In the genomic region with DNA sequence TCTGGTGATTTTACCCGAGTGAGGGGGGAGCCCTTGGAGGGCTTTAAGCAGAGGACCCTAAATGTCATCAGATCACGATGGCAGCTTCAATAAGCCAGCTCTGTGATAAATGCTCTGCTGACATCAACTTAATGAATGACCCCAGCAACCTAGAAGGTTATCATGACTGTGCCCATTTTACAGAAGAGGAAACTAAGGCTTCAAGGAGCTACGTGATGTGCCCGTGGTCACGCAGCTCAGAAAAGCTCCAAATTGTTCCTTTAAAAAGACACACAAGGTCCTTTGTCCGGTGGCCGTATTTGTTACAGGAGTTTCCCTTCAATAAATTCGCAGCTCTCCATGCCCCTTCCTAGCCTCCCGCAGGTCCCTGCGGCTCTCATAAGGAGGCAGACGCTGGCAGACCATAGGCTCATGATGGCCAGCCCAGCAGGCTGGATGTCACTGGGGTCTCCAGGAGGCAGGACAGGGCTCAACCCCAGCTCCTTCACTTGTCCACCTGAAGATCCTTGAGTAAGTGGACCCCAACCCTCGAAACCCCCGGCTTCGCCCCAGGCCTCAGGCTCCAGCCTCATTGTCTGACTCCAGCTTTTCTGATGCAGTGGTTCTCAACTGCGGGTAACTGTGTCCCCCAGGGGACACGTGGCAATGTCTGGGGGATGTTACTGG, we compare ENCODE assay signal across 35 cellular contexts.
"Had no signal": no experiment of that assay in that cellular context is flagged by ENCODE, and none has a peak within 500 bp of the region (broad histone marks: within the 10 kb centered on the region; RNA-seq: fewer than 3 reads in every experiment).

No MANE protein-coding gene starts in this region.

- H3K4me3 Mint-ChIP-seq: activated B cell treated with CpG ODN at 0.5 μM for 24 hours; activated CD8-positive, alpha-beta T cell treated with anti-CD3 and anti-CD28 coated beads for 36 hours; activated naive CD8-positive, alpha-beta T cell treated with anti-CD3 and anti-CD28 coated beads for 36 hours; activated T-cell treated with anti-CD3 and anti-CD28 coated beads, Interleukin-2, amount 50 U/mL, for 72 hours; activated T-helper 17 cell treated with anti-CD3 and anti-CD28 coated beads, Interleukin-2, amount 50 U/mL, for 72 hours; T-cell; T-helper 17 cell had no signal

- DNase-seq: activated B cell treated with CpG ODN at 0.5 μM for 24 hours; activated CD4-positive, alpha-beta T cell treated with anti-CD3 and anti-CD28 coated beads for 1 hour; activated CD4-positive, alpha-beta T cell treated with anti-CD3 and anti-CD28 coated beads for 48 hours; activated CD4-positive, alpha-beta T cell treated with anti-CD3 and anti-CD28 coated beads, Interleukin-2, amount 50 U/mL, for 4 hours; activated CD8-positive, alpha-beta T cell treated with anti-CD3 and anti-CD28 coated beads for 36 hours; activated effector memory CD4-positive, alpha-beta T cell treated with anti-CD3 and anti-CD28 coated beads, Interleukin-2, amount 50 U/mL, for 16 hours; activated naive CD4-positive, alpha-beta T cell; activated naive CD4-positive, alpha-beta T cell treated with anti-CD3 and anti-CD28 coated beads, Interleukin-2, amount 50 U/mL, for 16 hours; activated naive CD8-positive, alpha-beta T cell treated with anti-CD3 and anti-CD28 coated beads for 36 hours; activated T-cell treated with anti-CD3 and anti-CD28 coated beads, Interleukin-2, amount 50 U/mL, for 1 hour; activated T-cell treated with anti-CD3 and anti-CD28 coated beads, Interleukin-2, amount 50 U/mL, for 72 hours; amniotic stem cell; brain microvascular endothelial cell; caudate nucleus; cerebellar nuclear complex; NCI-H1092 treated with DMSO at 0.1 percent for 48 hours; NCI-H1417; NCI-H146; NCI-H187; NCI-H2029 treated with DMSO at 0.1 percent for 48 hours; NCI-H2107; NCI-H2171; NCI-H510A; NCI-H526; NCI-H748 treated with DMSO at 0.1 percent for 48 hours; RPMI8226; SIG-M5; T-cell; T-helper 17 cell; T-helper 9 cell had no signal

- H3K27me3 Mint-ChIP-seq: activated CD8-positive, alpha-beta T cell treated with anti-CD3 and anti-CD28 coated beads for 36 hours had no signal

- H3K36me3 ChIP-seq: brain microvascular endothelial cell had no signal

- H3K36me3 Mint-ChIP-seq: activated naive CD8-positive, alpha-beta T cell treated with anti-CD3 and anti-CD28 coated beads for 36 hours; T-cell had no signal

- H3K27me3 ChIP-seq: brain microvascular endothelial cell had no signal

- H3K27ac Mint-ChIP-seq: activated B cell treated with CpG ODN at 0.5 μM for 24 hours; activated CD8-positive, alpha-beta T cell treated with anti-CD3 and anti-CD28 coated beads for 36 hours; activated naive CD8-positive, alpha-beta T cell treated with anti-CD3 and anti-CD28 coated beads for 36 hours; activated T-helper 17 cell treated with anti-CD3 and anti-CD28 coated beads, Interleukin-2, amount 50 U/mL, for 72 hours; T-cell; T-helper 17 cell had no signal

- H3K27ac ChIP-seq: brain microvascular endothelial cell, VCaP had no signal

- H3K9me3 Mint-ChIP-seq: activated B cell treated with CpG ODN at 0.5 μM for 24 hours; activated CD8-positive, alpha-beta T cell treated with anti-CD3 and anti-CD28 coated beads for 36 hours; activated naive CD8-positive, alpha-beta T cell treated with anti-CD3 and anti-CD28 coated beads for 36 hours; activated T-cell treated with anti-CD3 and anti-CD28 coated beads, Interleukin-2, amount 50 U/mL, for 72 hours had no signal

- H3K4me1 Mint-ChIP-seq: activated B cell treated with CpG ODN at 0.5 μM for 24 hours; activated naive CD8-positive, alpha-beta T cell treated with anti-CD3 and anti-CD28 coated beads for 36 hours; activated T-helper 17 cell treated with anti-CD3 and anti-CD28 coated beads, Interleukin-2, amount 50 U/mL, for 72 hours; T-cell; T-helper 17 cell had no signal

- ATAC-seq: activated CD8-positive, alpha-beta T cell treated with anti-CD3 and anti-CD28 coated beads for 36 hours; activated T-cell treated with anti-CD3 and anti-CD28 coated beads, Interleukin-2, amount 50 U/mL, for 72 hours; activated T-helper 17 cell treated with anti-CD3 and anti-CD28 coated beads, Interleukin-2, amount 50 U/mL, for 72 hours; Panc1; Right ventricle myocardium inferior; SK-N-SH treated with all-trans-retinoic acid at 6 μM for 48 hours; T-cell; T-helper 17 cell had no signal
